Comparison of ENCODE assay signal across 9 cellular contexts in the genomic region with DNA sequence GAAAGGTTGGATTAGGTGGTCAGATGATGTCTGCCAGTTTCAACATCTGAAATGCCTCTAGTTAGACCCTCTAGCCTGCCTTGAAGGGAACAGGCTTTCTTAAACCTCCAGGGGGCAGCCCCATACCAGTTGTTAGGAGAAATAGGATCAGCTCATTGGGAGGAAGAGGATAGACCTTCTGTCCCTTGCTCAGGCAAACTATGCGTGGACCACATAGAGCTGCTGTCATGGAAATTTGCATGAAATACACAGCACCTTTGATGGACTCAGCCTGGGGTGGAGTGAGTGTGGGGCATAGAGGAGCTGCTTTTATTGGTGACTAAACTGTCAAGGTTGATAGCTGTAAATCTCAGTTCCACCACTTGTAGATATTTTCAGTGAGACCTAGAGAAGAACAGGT. TPM values are rescaled to one million over a fixed set of nuclear protein-coding genes. Genes with fewer than 3 reads are reported as not detected.
DNase-seq lines count a peak whose midpoint lies in the region; ATAC-seq and TF ChIP-seq lines count a peak whose summit lies in the region.
"Had no signal": no experiment of that assay in that cellular context is flagged by ENCODE, and none has a peak within 500 bp of the region (broad histone marks: within the 10 kb centered on the region; RNA-seq: fewer than 3 reads in every experiment).

No MANE protein-coding gene starts in this region.

- no peaks in the 10 kb centered on the region for H3K4me1 ChIP-seq in PC-3 (ENCODE audit: insufficient read depth, low read length)

- H2AFZ ChIP-seq in PC-3 (ENCODE audit: low read length) = no peak overlapping the region

- BruUV-seq in PC-3 (replicated peaks; lab: Mats Ljungman, UMichigan) = no TSS peak

- H3F3A ChIP-seq in PC-3 (ENCODE audit: low read length, unreplicated experiment) = no peaks in the 10 kb centered on the region

- H3K9me2 ChIP-seq in PC-3 (replicated peaks; ENCODE audit: low read length) = no peaks in the 10 kb centered on the region

- no peak overlapping the region for H3K4me2 ChIP-seq in PC-3 (ENCODE audit: low read length)

- no peak overlapping the region for H3K9ac ChIP-seq in PC-3 (ENCODE audit: low read length)

- H4K20me1 ChIP-seq in PC-3 (ENCODE audit: low read length) = no peaks in the 10 kb centered on the region

- CTCF ChIA-PET in PC-3 (lab: Charles Lee) (interaction anchor here (0.9 kb wide), 1 partner anchor 1054 kb away, joined by 3 read pairs; no protein-coding TSS in a partner anchor), RWPE1 (lab: Yijun Ruan, JAX) (interaction anchor here (0.5 kb wide), 1 partner anchor 13 kb away, joined by 3 read pairs; no protein-coding TSS in a partner anchor)

- POLR2A ChIA-PET in PC-3 (lab: Charles Lee; ENCODE audit: unreplicated experiment) (no interaction called here), RWPE1 (lab: Yijun Ruan, JAX; ENCODE audit: low non-redundant PET) (no interaction called here)

- H3K27me3 ChIP-seq in PC-3 (ENCODE audit: low read length) = peaks cover 21% of the 10 kb centered on the region; the same call in 1 of the 2 replicates

- H3K36me3 ChIP-seq in PC-3 (ENCODE audit: low read depth, low read length) = no peaks in the 10 kb centered on the region

- intact Hi-C loops in Right ventricle myocardium superior (cut with DNase I) = loop anchor here (5.0 kb wide), 1 partner anchor 784 kb away; no protein-coding TSS in a partner anchor
- intact Hi-C loops in cardiac septum (cut with DNase I) = loop anchor here (10.0 kb wide), 1 partner anchor 781 kb away; no protein-coding TSS in a partner anchor
- intact Hi-C loops in PC-3 (cut with micrococcal nuclease) = no loop called here
- intact Hi-C loops in left ventricle myocardium superior (cut with micrococcal nuclease) = no loop called here

- no peaks in the 10 kb centered on the region for H3K79me2 ChIP-seq in PC-3 (ENCODE audit: low read length)

- H3K27ac ChIP-seq in PC-3 (ENCODE audit: low read length) (no peak overlapping the region), RWPE1 (no peak overlapping the region)

- TF ChIP-seq CTCF in PC-3 (conservative IDR thresholded peaks at IDR 0.05; ENCODE audit: low read depth, low read length) (peak; percentile 64), RWPE1 (conservative IDR thresholded peaks at IDR 0.05; ENCODE audit: low read depth) (no peak)

- DNase-seq in Right ventricle myocardium superior = no peak
- DNase-seq in cardiac septum (ENCODE audit: low spot score) = no peak
- peak; percentile 53 for DNase-seq in PC-3
- DNase-seq in left ventricle myocardium superior = peak; percentile 26
- no peak for DNase-seq in RWPE1 (ENCODE audit: low spot score)
- DNase-seq in stimulated activated CD4-positive, alpha-beta T cell treated with anti-CD3 and anti-CD28 coated beads, Interleukin-2, amount 100 ng/mL, for 48 hours = no peak
- DNase-seq: aorta had no signal

- H3K4me3 ChIP-seq in PC-3 (ENCODE audit: low read length) = no peak overlapping the region

- no peaks in the 10 kb centered on the region for H3K9me3 ChIP-seq in PC-3 (ENCODE audit: low read length)

- peak; percentile 57 for ATAC-seq in Right ventricle myocardium superior (ENCODE audit: poor library complexity)
- no peak for ATAC-seq in PC-3
- ATAC-seq in left ventricle myocardium superior = peak; percentile 66
- no peak for ATAC-seq in HG02852 (IDR thresholded peaks at IDR 0.05; ENCODE audit: unreplicated experiment)
- no peak for ATAC-seq in HG03139 (IDR thresholded peaks at IDR 0.05; ENCODE audit: unreplicated experiment)

RNA-seq across cellular contexts. Expression of a gene that starts 38.4 kb away (rescaled TPM):
- not detected for total RNA-seq in Right ventricle myocardium superior
- total RNA-seq in cardiac septum = not detected
- not detected in 2 replicates for total RNA-seq in PC-3 (2014; rRNA removed)
- total RNA-seq in left ventricle myocardium superior = not detected

Comparison
In these comparisons a context has a peak if more than half of its experiments do, and no peak if none do; other contexts are left out.
1. DNase-seq: peak in PC-3 (single experiment) and left ventricle myocardium superior (single experiment); none in Right ventricle myocardium superior (single experiment), cardiac septum (single experiment), RWPE1 (single experiment) and stimulated activated CD4-positive, alpha-beta T cell treated with anti-CD3 and anti-CD28 coated beads, Interleukin-2, amount 100 ng/mL, for 48 hours (0 of 2).
2. intact Hi-C loops: an anchor here in Right ventricle myocardium superior (5.0 kb wide) and cardiac septum (10.0 kb wide); none called in PC-3 and left ventricle myocardium superior.
3. ATAC-seq: peak in Right ventricle myocardium superior (single experiment) and left ventricle myocardium superior (single experiment); none in PC-3 (single experiment), HG02852 (single experiment) and HG03139 (single experiment).